In the genomic region with DNA sequence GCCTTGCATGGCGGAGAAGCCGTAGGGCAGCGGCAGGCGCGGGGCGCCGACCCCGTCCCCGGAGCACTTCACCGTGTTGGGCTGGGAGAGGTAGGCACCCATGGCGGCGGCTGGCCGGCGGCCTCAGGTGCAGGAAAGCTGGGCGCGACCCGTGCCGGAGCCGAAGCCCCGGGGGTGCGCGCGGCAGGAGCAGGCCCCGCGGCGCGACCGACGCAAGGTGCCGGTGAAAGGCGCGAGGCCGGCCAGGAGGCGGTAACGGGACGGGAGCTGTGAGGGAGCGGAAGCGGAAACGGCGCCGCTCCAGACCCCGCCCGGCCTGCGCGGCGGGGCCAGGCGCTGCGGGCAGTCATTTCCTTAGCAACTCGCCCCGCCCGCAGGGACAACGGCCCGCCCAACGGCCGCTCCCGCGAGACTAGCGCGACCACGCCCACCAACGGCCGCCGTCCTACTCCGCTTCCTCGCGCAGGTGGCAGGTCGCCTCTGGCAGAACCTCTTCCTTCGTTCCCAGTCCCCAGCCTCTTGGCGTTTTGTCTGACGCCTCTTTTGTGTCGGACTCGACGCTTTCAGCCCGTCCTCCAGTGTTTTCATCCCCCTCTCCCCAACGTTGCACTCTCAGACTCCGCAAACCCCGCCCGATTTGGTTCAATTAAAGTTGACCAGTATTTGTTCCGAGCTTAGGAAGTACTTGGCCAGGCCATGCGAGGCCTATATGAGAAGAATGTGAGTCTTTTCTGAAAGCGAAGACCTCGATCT, we compare ENCODE assay signal across 1 cellular context.
A peak's percentile ranks its signal among the peaks of the same experiment; 100 is the strongest.
TF ChIP-seq lines count a peak whose summit lies in the region.

A gene with protein sequence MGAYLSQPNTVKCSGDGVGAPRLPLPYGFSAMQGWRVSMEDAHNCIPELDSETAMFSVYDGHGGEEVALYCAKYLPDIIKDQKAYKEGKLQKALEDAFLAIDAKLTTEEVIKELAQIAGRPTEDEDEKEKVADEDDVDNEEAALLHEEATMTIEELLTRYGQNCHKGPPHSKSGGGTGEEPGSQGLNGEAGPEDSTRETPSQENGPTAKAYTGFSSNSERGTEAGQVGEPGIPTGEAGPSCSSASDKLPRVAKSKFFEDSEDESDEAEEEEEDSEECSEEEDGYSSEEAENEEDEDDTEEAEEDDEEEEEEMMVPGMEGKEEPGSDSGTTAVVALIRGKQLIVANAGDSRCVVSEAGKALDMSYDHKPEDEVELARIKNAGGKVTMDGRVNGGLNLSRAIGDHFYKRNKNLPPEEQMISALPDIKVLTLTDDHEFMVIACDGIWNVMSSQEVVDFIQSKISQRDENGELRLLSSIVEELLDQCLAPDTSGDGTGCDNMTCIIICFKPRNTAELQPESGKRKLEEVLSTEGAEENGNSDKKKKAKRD (minus strand): TSS at position 271 of the 753 bp plus-strand sequence. CDS start 169 bp downstream, at position 102.

TF ChIP-seq in HepG2, 621 proteins besides CTCF, POLR2A, EP300 and RAD21 (continued from another document and continues in another):
- TF ChIP-seq ZNF709 (CRISPR knock-in tag; IDR thresholded peaks at IDR 0.05) (peak; percentile 99), ZNF773 (CRISPR knock-in tag; IDR thresholded peaks at IDR 0.05; ENCODE audit: borderline replicate concordance) (peak; percentile 69; the same call in 1 of the 2 replicates), ZNF549 (CRISPR knock-in tag; IDR thresholded peaks at IDR 0.05) (no peak), ARNTL (CRISPR knock-in tag; IDR thresholded peaks at IDR 0.05) (peak; percentile 48; the same call in 1 of the 2 replicates), REL (CRISPR knock-in tag; conservative IDR thresholded peaks at IDR 0.05) (no peak), ZNF367 (CRISPR knock-in tag; IDR thresholded peaks at IDR 0.05; ENCODE audit: borderline replicate concordance) (no peak; the same call in 1 of the 2 replicates), ETV5 (CRISPR knock-in tag; IDR thresholded peaks at IDR 0.05; ENCODE audit: borderline replicate concordance) (peak; percentile 74), TEAD3 (CRISPR knock-in tag; optimal IDR thresholded peaks at IDR 0.05; ENCODE audit: borderline replicate concordance) (peak; percentile 84), FOXA3 (CRISPR knock-in tag; IDR thresholded peaks at IDR 0.05) (peak; percentile 68), ZNF782 (CRISPR knock-in tag; IDR thresholded peaks at IDR 0.05; ENCODE audit: borderline replicate concordance) (no peak), ZNF24 (IDR thresholded peaks at IDR 0.05) (no peak), YEATS2 (CRISPR knock-in tag; IDR thresholded peaks at IDR 0.05; ENCODE audit: borderline replicate concordance) (peak; percentile 94; the same call in 1 of the 2 replicates), ELF3 (CRISPR knock-in tag; IDR thresholded peaks at IDR 0.05) (peak; percentile 95), PRDM15 (CRISPR knock-in tag; IDR thresholded peaks at IDR 0.05) (peak; percentile 82), NONO (IDR thresholded peaks at IDR 0.05) (no peak), NONO (CRISPR knock-in tag; conservative IDR thresholded peaks at IDR 0.05) (peak; percentile 93), DPF2 (CRISPR knock-in tag; IDR thresholded peaks at IDR 0.05; ENCODE audit: borderline replicate concordance, low read depth) (no peak), ZNF3 (CRISPR knock-in tag; IDR thresholded peaks at IDR 0.05) (no peak), ZNF430 (CRISPR knock-in tag; IDR thresholded peaks at IDR 0.05) (peak; percentile 98), ZNF17 (CRISPR knock-in tag; IDR thresholded peaks at IDR 0.05) (no peak), NR3C1 (CRISPR knock-in tag; IDR thresholded peaks at IDR 0.05) (no peak), ZNF432 (CRISPR knock-in tag; IDR thresholded peaks at IDR 0.05; ENCODE audit: borderline replicate concordance) (no peak), ZNF446 (CRISPR knock-in tag; IDR thresholded peaks at IDR 0.05) (peak; percentile 94; the same call in 1 of the 2 replicates), HINFP (CRISPR knock-in tag; IDR thresholded peaks at IDR 0.05; ENCODE audit: low read depth) (peak; percentile 86; the same call in 1 of the 2 replicates), KLF15 (CRISPR knock-in tag; IDR thresholded peaks at IDR 0.05; ENCODE audit: borderline replicate concordance) (no peak; the same call in 1 of the 2 replicates), ZNF652 (CRISPR knock-in tag; IDR thresholded peaks at IDR 0.05; ENCODE audit: borderline replicate concordance, low read depth) (no peak), ZNF350 (CRISPR knock-in tag; IDR thresholded peaks at IDR 0.05; ENCODE audit: borderline replicate concordance, low read depth) (peak; percentile 73; the same call in 1 of the 2 replicates), ZHX2 (IDR thresholded peaks at IDR 0.05; ENCODE audit: low read depth) (peak; percentile 52; the same call in 1 of the 2 replicates), ZHX2 (CRISPR knock-in tag; IDR thresholded peaks at IDR 0.05; ENCODE audit: borderline replicate concordance) (peak; percentile 92), ZNF737 (CRISPR knock-in tag; IDR thresholded peaks at IDR 0.05; ENCODE audit: borderline replicate concordance) (no peak)
- TF ChIP-seq, protein P1, sequence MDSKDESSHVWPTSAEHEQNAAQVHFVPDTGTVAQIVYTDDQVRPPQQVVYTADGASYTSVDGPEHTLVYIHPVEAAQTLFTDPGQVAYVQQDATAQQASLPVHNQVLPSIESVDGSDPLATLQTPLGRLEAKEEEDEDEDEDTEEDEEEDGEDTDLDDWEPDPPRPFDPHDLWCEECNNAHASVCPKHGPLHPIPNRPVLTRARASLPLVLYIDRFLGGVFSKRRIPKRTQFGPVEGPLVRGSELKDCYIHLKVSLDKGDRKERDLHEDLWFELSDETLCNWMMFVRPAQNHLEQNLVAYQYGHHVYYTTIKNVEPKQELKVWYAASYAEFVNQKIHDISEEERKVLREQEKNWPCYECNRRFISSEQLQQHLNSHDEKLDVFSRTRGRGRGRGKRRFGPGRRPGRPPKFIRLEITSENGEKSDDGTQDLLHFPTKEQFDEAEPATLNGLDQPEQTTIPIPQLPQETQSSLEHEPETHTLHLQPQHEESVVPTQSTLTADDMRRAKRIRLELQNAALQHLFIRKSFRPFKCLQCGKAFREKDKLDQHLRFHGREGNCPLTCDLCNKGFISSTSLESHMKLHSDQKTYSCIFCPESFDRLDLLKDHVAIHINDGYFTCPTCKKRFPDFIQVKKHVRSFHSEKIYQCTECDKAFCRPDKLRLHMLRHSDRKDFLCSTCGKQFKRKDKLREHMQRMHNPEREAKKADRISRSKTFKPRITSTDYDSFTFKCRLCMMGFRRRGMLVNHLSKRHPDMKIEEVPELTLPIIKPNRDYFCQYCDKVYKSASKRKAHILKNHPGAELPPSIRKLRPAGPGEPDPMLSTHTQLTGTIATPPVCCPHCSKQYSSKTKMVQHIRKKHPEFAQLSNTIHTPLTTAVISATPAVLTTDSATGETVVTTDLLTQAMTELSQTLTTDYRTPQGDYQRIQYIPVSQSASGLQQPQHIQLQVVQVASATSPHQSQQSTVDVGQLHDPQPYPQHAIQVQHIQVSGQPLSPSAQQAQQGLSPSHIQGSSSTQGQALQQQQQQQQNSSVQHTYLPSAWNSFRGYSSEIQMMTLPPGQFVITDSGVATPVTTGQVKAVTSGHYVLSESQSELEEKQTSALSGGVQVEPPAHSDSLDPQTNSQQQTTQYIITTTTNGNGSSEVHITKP (CRISPR knock-in tag; IDR thresholded peaks at IDR 0.05; ENCODE audit: low read depth), result peak; percentile 82
- TF ChIP-seq, protein P2, sequence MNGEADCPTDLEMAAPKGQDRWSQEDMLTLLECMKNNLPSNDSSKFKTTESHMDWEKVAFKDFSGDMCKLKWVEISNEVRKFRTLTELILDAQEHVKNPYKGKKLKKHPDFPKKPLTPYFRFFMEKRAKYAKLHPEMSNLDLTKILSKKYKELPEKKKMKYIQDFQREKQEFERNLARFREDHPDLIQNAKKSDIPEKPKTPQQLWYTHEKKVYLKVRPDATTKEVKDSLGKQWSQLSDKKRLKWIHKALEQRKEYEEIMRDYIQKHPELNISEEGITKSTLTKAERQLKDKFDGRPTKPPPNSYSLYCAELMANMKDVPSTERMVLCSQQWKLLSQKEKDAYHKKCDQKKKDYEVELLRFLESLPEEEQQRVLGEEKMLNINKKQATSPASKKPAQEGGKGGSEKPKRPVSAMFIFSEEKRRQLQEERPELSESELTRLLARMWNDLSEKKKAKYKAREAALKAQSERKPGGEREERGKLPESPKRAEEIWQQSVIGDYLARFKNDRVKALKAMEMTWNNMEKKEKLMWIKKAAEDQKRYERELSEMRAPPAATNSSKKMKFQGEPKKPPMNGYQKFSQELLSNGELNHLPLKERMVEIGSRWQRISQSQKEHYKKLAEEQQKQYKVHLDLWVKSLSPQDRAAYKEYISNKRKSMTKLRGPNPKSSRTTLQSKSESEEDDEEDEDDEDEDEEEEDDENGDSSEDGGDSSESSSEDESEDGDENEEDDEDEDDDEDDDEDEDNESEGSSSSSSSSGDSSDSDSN (CRISPR knock-in tag; IDR thresholded peaks at IDR 0.05), result peak; percentile 93
